3 cellular contexts compared by ENCODE assay signal in genomic region chr17:62413090-62413489, GRCh38. TPM values are rescaled to one million over a fixed set of nuclear protein-coding genes. Genes with fewer than 3 reads are reported as not detected.
"Had no signal": no experiment of that assay in that cellular context is flagged by ENCODE, and none has a peak within 500 bp of the region (broad histone marks: within the 10 kb centered on the region; RNA-seq: fewer than 3 reads in every experiment).

No MANE protein-coding gene starts in this region.

RNA-seq across cellular contexts. Expression of gene EFCAB3, which starts 32.7 kb away (rescaled TPM):
- polyA plus RNA-seq: GM23248, GM23338, H1 had no signal
